In the genomic region with DNA sequence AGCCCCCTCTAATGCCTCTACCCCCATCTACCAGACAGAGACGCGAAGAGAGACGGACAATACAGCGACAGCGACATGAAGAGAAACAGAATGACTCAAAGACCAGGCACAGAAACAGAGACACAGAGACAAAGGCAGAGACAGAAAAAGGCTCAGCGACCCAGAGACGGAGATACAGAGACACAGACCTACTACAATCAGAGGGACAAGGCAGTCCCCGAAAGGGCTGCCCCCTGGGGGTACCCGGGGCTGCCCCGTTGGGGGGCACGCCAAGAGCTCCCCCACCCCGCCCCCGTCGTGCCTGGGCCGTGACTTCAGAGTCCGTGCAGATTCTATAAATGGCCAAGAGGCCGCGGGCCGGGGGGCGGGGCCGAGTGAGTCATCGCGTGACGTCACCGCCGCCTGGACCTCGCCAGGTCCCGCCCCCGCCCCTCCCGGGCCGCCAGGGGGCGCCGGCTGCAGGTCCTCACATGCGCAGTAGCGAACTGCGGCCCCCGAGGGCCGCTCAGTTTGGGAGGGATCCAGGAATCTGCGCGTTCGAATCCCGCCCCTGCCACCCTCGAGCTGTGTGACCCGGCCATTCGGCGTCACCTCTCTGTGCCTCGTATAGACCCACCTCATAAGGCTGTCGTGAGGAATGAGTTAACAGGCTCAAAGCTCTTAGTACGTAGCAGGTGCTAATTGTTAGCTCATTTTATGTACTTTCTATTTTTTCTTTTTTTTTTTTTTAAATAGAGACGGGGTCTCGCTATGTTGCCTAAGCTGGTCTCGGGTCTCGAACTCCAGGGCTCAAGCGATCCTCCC, we compare ENCODE assay signal across 8 cellular contexts. TPM values are rescaled to one million over a fixed set of nuclear protein-coding genes. Genes with fewer than 3 reads are reported as not detected.
DNase-seq lines count a peak whose midpoint lies in the region; ATAC-seq and TF ChIP-seq lines count a peak whose summit lies in the region.

No MANE protein-coding gene starts in this region.

- POLR2A ChIA-PET in activated CD4-positive, alpha-beta T cell treated with anti-CD3 and anti-CD28 coated beads for 36 hours (lab: Charles Lee) = interaction anchor here (1.2 kb wide), 1 partner anchor 23 kb away, joined by 4 read pairs; the partner anchor contains the start of gene ELOF1

- DNase-seq in NCI-H446 (lab: John Stamatoyannopoulos, UW) = peak; percentile 59 to 93
- DNase-seq in activated CD4-positive, alpha-beta T cell treated with anti-CD3 and anti-CD28 coated beads for 36 hours = peak; percentile 94
- no peak for DNase-seq in chondrocyte (ENCODE audit: low spot score)
- peak; percentile 76 to 83 for DNase-seq in stimulated activated CD4-positive, alpha-beta T cell treated with anti-CD3 and anti-CD28 coated beads, Interleukin-15, amount 100 ng/mL, for 48 hours (ENCODE audit: low read depth in 2 of 2)

- no peaks in the 10 kb centered on the region for H3K36me3 Mint-ChIP-seq in activated CD4-positive, alpha-beta T cell treated with anti-CD3 and anti-CD28 coated beads for 36 hours (ENCODE audit: low read depth)
- H3K36me3 Mint-ChIP-seq in chondrocyte (ENCODE audit: low read depth) = no peaks in the 10 kb centered on the region

- no peaks in the 10 kb centered on the region for H3K9me3 ChIP-seq in ES-I3 (ENCODE audit: control insufficient read depth, insufficient read depth, low read length)

- H3K27ac ChIP-seq in layer of hippocampus (ENCODE audit: low read depth, low read length) = peak overlapping the region; percentile 77

- H3K36me3 ChIP-seq in ES-I3 (ENCODE audit: insufficient read depth, low read length) = no peaks in the 10 kb centered on the region

- H3K4me1 Mint-ChIP-seq in activated CD4-positive, alpha-beta T cell treated with anti-CD3 and anti-CD28 coated beads for 36 hours = peaks cover 17% of the 10 kb centered on the region
- peaks cover 41% of the 10 kb centered on the region for H3K4me1 Mint-ChIP-seq in chondrocyte (ENCODE audit: low read depth)

- TF ChIP-seq CTCF in chondrocyte (IDR thresholded peaks at IDR 0.05) = peak; percentile 96

- peak overlapping the region; percentile 2 for H3K4me3 Mint-ChIP-seq in activated CD4-positive, alpha-beta T cell treated with anti-CD3 and anti-CD28 coated beads for 36 hours
- peak overlapping the region; percentile 62 for H3K4me3 Mint-ChIP-seq in chondrocyte (ENCODE audit: unreplicated experiment)

- ATAC-seq in HG02798 (IDR thresholded peaks at IDR 0.05; ENCODE audit: poor library complexity, unreplicated experiment) (peak; percentile 88), HG02840 (IDR thresholded peaks at IDR 0.05; ENCODE audit: low FRiP score, unreplicated experiment) (no peak)
- ATAC-seq in activated CD4-positive, alpha-beta T cell treated with anti-CD3 and anti-CD28 coated beads for 36 hours = peak; percentile 76

- H3K27ac Mint-ChIP-seq in activated CD4-positive, alpha-beta T cell treated with anti-CD3 and anti-CD28 coated beads for 36 hours = peak overlapping the region; percentile 51
- H3K27ac Mint-ChIP-seq in chondrocyte (ENCODE audit: unreplicated experiment) = peak overlapping the region; percentile 95

- intact Hi-C loops in activated CD4-positive, alpha-beta T cell treated with anti-CD3 and anti-CD28 coated beads for 36 hours (cut with DNase I, micrococcal nuclease) = loop anchor here in 1 of 2 experiments (1.0 to 2.0 kb wide), 8 partner anchors 23 to 447 kb away; partner anchors contain the start of genes ELOF1, LDLR, ZNF627 and ZNF653

- no peaks in the 10 kb centered on the region for H3K9me3 Mint-ChIP-seq in activated CD4-positive, alpha-beta T cell treated with anti-CD3 and anti-CD28 coated beads for 36 hours (ENCODE audit: low read depth)
- H3K9me3 Mint-ChIP-seq in chondrocyte (ENCODE audit: low read depth) = no peaks in the 10 kb centered on the region

- 0 out of 2 replicates have a peak, but pooled peaks cover 8% of the 10 kb centered on the region for H3K4me1 ChIP-seq in ES-I3 (ENCODE audit: insufficient read depth, low read length)

- CTCF ChIA-PET in activated CD4-positive, alpha-beta T cell treated with anti-CD3 and anti-CD28 coated beads for 36 hours (lab: Charles Lee) = interaction anchor here (0.5 to 1.8 kb wide), 11 partner anchors 23 to 950 kb away, joined by 3 to 8 read pairs (median 4); partner anchors contain the start of genes ELOF1, ODAD3 and PRKCSH

- H3K9ac ChIP-seq in ES-I3 (ENCODE audit: low read depth, low read length) = peak overlapping the region; percentile 89

- peaks cover 14% of the 10 kb centered on the region for H3K27me3 Mint-ChIP-seq in activated CD4-positive, alpha-beta T cell treated with anti-CD3 and anti-CD28 coated beads for 36 hours
- H3K27me3 Mint-ChIP-seq in chondrocyte (ENCODE audit: low read depth) = no peaks in the 10 kb centered on the region

- peaks cover 2% of the 10 kb centered on the region for H3K27me3 ChIP-seq in layer of hippocampus (ENCODE audit: control insufficient read depth, insufficient read depth, low read length)

RNA-seq across cellular contexts. Expression of gene CNN1, which starts 2.7 kb away (rescaled TPM):
- total RNA-seq in activated CD4-positive, alpha-beta T cell treated with anti-CD3 and anti-CD28 coated beads for 36 hours = not detected
- total RNA-seq in chondrocyte = 20.1 to 213 TPM (median 199 TPM) in 3 replicates

RNA-seq across cellular contexts. Expression of gene ECSIT, which starts 7.1 kb away (rescaled TPM):
- total RNA-seq in activated CD4-positive, alpha-beta T cell treated with anti-CD3 and anti-CD28 coated beads for 36 hours = 10 to 100 TPM; 37.2 to 44.6 TPM
- 20.3 to 27.9 TPM (median 20.5 TPM) in 3 replicates for total RNA-seq in chondrocyte

RNA-seq across cellular contexts. Expression of gene ELOF1, which starts 23.0 kb away (rescaled TPM):
- 10 to 100 TPM; 48.0 to 53.7 TPM for total RNA-seq in activated CD4-positive, alpha-beta T cell treated with anti-CD3 and anti-CD28 coated beads for 36 hours
- 36.2 to 43.8 TPM (median 37.7 TPM) in 3 replicates for total RNA-seq in chondrocyte

RNA-seq across cellular contexts. Expression of gene ZNF653, which starts 30.4 kb away (rescaled TPM):
- 10 to 100 TPM; 13.1 to 16.6 TPM for total RNA-seq in activated CD4-positive, alpha-beta T cell treated with anti-CD3 and anti-CD28 coated beads for 36 hours
- total RNA-seq in chondrocyte = 6.8 to 8.6 TPM (median 8.2 TPM) in 3 replicates

RNA-seq across cellular contexts. Expression of gene ACP5, which starts 41.5 kb away (rescaled TPM):
- 10 to 100 TPM; 10.3 to 12.4 TPM for total RNA-seq in activated CD4-positive, alpha-beta T cell treated with anti-CD3 and anti-CD28 coated beads for 36 hours
- total RNA-seq in chondrocyte = 0.45 TPM in 1 of 3 replicates, not detected in the others

Comparison
In these comparisons a context has a peak if more than half of its experiments do, and no peak if none do; other contexts are left out.
1. RNA of gene CNN1, which starts 2.7 kb away (total RNA-seq): 20.1 to 213 TPM in chondrocyte; not detected in activated CD4-positive, alpha-beta T cell treated with anti-CD3 and anti-CD28 coated beads for 36 hours; every median in the first group is over 10 times any median in the second.